ENCODE assay signal across 22 cellular contexts in the genomic region with DNA sequence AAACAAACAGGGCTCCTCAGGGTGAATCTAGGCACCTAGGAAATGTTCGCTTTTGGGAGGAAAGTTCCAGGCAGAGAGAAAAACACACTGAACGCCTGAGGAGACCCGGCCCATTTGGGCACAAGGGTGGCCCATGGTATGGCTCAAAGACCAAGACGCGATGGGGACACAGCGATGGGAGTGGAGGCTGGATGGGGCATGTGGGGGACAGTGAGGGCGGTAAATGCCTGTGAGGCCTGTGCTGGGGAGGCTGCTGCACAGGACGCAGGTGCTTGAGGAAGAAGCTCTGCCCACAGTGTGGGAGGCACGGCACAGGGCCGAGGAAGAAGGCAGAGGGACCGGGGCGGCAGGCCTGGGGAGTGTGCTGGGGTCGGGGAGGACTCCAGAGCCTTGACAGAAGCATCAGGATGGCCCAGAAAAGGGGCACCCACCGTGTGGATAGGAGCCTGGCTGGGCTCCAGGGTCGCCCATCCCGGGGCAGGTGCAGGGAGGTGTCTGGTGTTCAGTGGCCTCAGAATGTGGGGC.
"Had no signal": no experiment of that assay in that cellular context is flagged by ENCODE, and none has a peak within 500 bp of the region (broad histone marks: within the 10 kb centered on the region; RNA-seq: fewer than 3 reads in every experiment).

No MANE protein-coding gene starts in this region.

- H3K27ac ChIP-seq: lower lobe of right lung, spleen, tibial artery, WERI-Rb-1 had no signal

- H3K4me3 ChIP-seq: lower lobe of right lung, spleen, tibial artery had no signal

- H3K27me3 Mint-ChIP-seq: dendritic cell treated with granulocyte-macrophage colony-stimulating factor and Interleukin-4, amounts not matched to agents 40 ng/mL and 50 ng/mL, for 4 days; stimulated activated naive CD8-positive, alpha-beta T cell treated with anti-CD3 and anti-CD28 coated beads, Interleukin-15, Interleukin-2, amounts not matched to agents 100 ng/mL and 50 ng/mL, for 24 hours; T-cell had no signal

- H3K4me1 Mint-ChIP-seq: neural crest cell had no signal

- H3K36me3 ChIP-seq: lower lobe of right lung, spleen, tibial artery, WERI-Rb-1 had no signal

- H3K9me3 Mint-ChIP-seq: dendritic cell treated with granulocyte-macrophage colony-stimulating factor and Interleukin-4, amounts not matched to agents 40 ng/mL and 50 ng/mL, for 4 days; naive B cell; neural crest cell; stimulated activated naive CD8-positive, alpha-beta T cell treated with anti-CD3 and anti-CD28 coated beads, Interleukin-15, Interleukin-2, amounts not matched to agents 100 ng/mL and 50 ng/mL, for 24 hours; T-cell; T-helper 2 cell treated with Interferon-gamma antibody and Interleukin-4, amounts not matched to agents 5 μg/mL and 100 μg/mL, for 36 hours had no signal

- H3K4me1 ChIP-seq: lower lobe of right lung, tibial artery had no signal

- DNase-seq: activated CD4-positive, alpha-beta T cell treated with anti-CD3 and anti-CD28 coated beads for 1 hour; activated CD4-positive, alpha-beta T cell treated with anti-CD3 and anti-CD28 coated beads, Interleukin-2, amount 50 U/mL, for 4 hours; activated naive CD4-positive, alpha-beta T cell treated with Interleukin-2 at 50 U/mL for 16 hours; activated T-cell treated with anti-CD3 and anti-CD28 coated beads, Interleukin-2, amount 50 U/mL, for 48 hours; amygdala; effector CD8-positive, alpha-beta T cell; erythroblast; foreskin fibroblast; left colon; lower lobe of right lung; mesendoderm; naive B cell; spleen; stimulated activated CD4-positive, alpha-beta T cell treated with anti-CD3 and anti-CD28 coated beads, Interleukin-4, amount 100 ng/mL, for 1 hour; T-cell; tibial artery; WERI-Rb-1 had no signal

- H3K27me3 ChIP-seq: tibial artery had no signal

- H3K9me3 ChIP-seq: lower lobe of right lung, spleen, tibial artery had no signal

- H3K27ac Mint-ChIP-seq: dendritic cell treated with granulocyte-macrophage colony-stimulating factor and Interleukin-4, amounts not matched to agents 40 ng/mL and 50 ng/mL, for 4 days; progenitor cell of endocrine pancreas; stimulated activated naive CD8-positive, alpha-beta T cell treated with anti-CD3 and anti-CD28 coated beads, Interleukin-15, Interleukin-2, amounts not matched to agents 100 ng/mL and 50 ng/mL, for 24 hours; T-cell; T-helper 2 cell treated with Interferon-gamma antibody and Interleukin-4, amounts not matched to agents 5 μg/mL and 100 μg/mL, for 36 hours had no signal

- H3K36me3 Mint-ChIP-seq: naive B cell, T-cell had no signal

- H3K4me3 Mint-ChIP-seq: dendritic cell treated with granulocyte-macrophage colony-stimulating factor and Interleukin-4, amounts not matched to agents 40 ng/mL and 50 ng/mL, for 4 days; neural crest cell; stimulated activated naive CD8-positive, alpha-beta T cell treated with anti-CD3 and anti-CD28 coated beads, Interleukin-15, Interleukin-2, amounts not matched to agents 100 ng/mL and 50 ng/mL, for 24 hours; T-cell; T-helper 2 cell treated with Interferon-gamma antibody and Interleukin-4, amounts not matched to agents 5 μg/mL and 100 μg/mL, for 36 hours had no signal

- ATAC-seq: left colon, lower lobe of right lung, T-cell had no signal
